In the genomic region with DNA sequence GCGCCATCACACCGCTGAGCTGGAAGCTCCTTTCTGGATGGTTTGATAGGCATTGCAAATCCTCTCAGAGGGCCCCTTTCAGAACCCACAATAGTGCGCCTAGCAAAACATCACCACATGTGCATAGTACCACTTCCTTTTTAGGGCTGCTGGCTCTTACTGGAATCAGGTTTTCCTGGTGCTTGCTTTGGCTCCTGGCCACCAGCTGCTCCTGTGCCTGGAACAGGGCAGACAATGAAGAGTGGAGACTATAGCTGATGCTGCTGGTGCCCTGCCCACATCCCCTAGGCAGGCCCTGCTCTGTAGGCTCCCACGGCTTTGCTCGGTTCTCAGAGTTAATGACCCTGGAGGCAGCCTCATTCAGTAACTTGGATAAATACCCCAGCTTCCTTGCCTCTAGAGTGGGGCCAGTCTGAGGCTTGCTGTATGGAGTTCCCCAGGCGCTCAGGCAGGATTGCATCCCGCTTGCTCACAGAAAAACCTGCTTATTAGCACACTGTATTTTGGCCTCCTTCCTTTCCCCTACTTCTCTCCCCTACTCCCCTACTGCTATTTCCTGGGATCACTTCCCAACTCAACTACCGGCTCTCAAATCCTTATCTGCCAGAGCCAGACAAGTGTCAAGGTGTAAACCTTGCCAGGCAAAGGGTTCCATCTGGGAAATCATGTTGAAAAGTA, we compare ENCODE assay signal across 14 cellular contexts.
DNase-seq lines count a peak whose midpoint lies in the region; ATAC-seq, FAIRE-seq and TF ChIP-seq lines count a peak whose summit lies in the region.
"Had no signal": no experiment of that assay in that cellular context is flagged by ENCODE, and none has a peak within 500 bp of the region (broad histone marks: within the 10 kb centered on the region; RNA-seq: fewer than 3 reads in every experiment).

No MANE protein-coding gene starts in this region.

- H3K4me3 ChIP-seq in SK-N-SH (ENCODE audit: low read depth in 2 of 2, low read length in 1 of 2) (no peak overlapping the region), astrocyte of the spinal cord (ENCODE audit: low read depth, low read length) (no peak overlapping the region), kidney (ENCODE audit: low read length in 2 of 2) (no peak overlapping the region), vagina (no peak overlapping the region)

- no peaks in the 10 kb centered on the region for H3K9me2 ChIP-seq in SK-N-SH

- TF ChIP-seq EP300 in SK-N-SH (IDR thresholded peaks at IDR 0.05; ENCODE audit: borderline replicate concordance in 1 of 2, low read depth in 1 of 2, low read length in 1 of 2), result no peak

- intact Hi-C loops in kidney (cut with DNase I) (no loop called here), vagina (cut with DNase I) (no loop called here)

- no peak overlapping the region for H3K4me2 ChIP-seq in SK-N-SH

- H3K36me3 ChIP-seq in SK-N-SH (replicated peaks in 1 of 2; ENCODE audit: control insufficient read depth in 1 of 2, insufficient read depth in 2 of 2, low read length in 1 of 2), result no peaks in the 10 kb centered on the region
- no peaks in the 10 kb centered on the region for H3K36me3 ChIP-seq in kidney (ENCODE audit: control insufficient read depth in 1 of 2, insufficient read depth in 2 of 2, low read length in 2 of 2)
- H3K36me3 ChIP-seq in vagina, result no peaks in the 10 kb centered on the region

- no peak overlapping the region for H2AFZ ChIP-seq in SK-N-SH (ENCODE audit: low read depth)

- H4K20me1 ChIP-seq in SK-N-SH (ENCODE audit: insufficient read depth), result no peaks in the 10 kb centered on the region

- in situ Hi-C loops in astrocyte of the spinal cord (cut with HindIII; ENCODE audit: low sequenced_read_pairs), result no loop called here

- peaks cover 0 to 26% of the 10 kb centered on the region in 2 experiments; a peak in 2 of 4 replicates for H3K4me1 ChIP-seq in SK-N-SH (ENCODE audit: control insufficient read depth in 1 of 2, insufficient read depth in 2 of 2, low read depth in 1 of 2, low read length in 1 of 2)
- peaks cover 0 to 2% of the 10 kb centered on the region in 2 donors for H3K4me1 ChIP-seq in kidney (ENCODE audit: control insufficient read depth in 1 of 2, insufficient read depth in 1 of 2, low read depth in 1 of 2, low read length in 2 of 2)
- peaks cover 30% of the 10 kb centered on the region for H3K4me1 ChIP-seq in vagina

- H3K27me3 ChIP-seq in SK-N-SH (ENCODE audit: insufficient read depth) (no peaks in the 10 kb centered on the region), vagina (no peaks in the 10 kb centered on the region)

- TF ChIP-seq RAD21 in SK-N-SH (IDR thresholded peaks at IDR 0.05; ENCODE audit: low read length), result no peak

- ATAC-seq in SK-N-SH treated with all-trans-retinoic acid at 6 μM for 48 hours (no peak; the same call in 2 of the 3 replicates), HG02798 (IDR thresholded peaks at IDR 0.05; ENCODE audit: poor library complexity, unreplicated experiment) (no peak)
- ATAC-seq: activated naive CD8-positive, alpha-beta T cell treated with anti-CD3 and anti-CD28 coated beads, Interleukin-2, amount 50 U/mL, for 24 hours had no signal

- H3K27ac ChIP-seq in SK-N-SH (ENCODE audit: low read depth in 2 of 2, low read length in 1 of 2), result peak overlapping the region in 1 of 2 experiments; percentile 85; a peak in 2 of 4 replicates
- no peak overlapping the region for H3K27ac ChIP-seq in kidney (ENCODE audit: low read depth in 2 of 2, low read length in 2 of 2)
- peak overlapping the region; percentile 5 for H3K27ac ChIP-seq in vagina

- no peaks in the 10 kb centered on the region for H3K79me2 ChIP-seq in SK-N-SH (ENCODE audit: insufficient read depth)

- CTCF ChIA-PET in SK-N-SH (lab: Yijun Ruan, JAX), result interaction anchor here (0.6 to 1.2 kb wide), 2 partner anchors 16 to 77 kb away, joined by 3 read pairs; no protein-coding TSS in a partner anchor

- no peak for TF ChIP-seq POLR2A in vagina (IDR thresholded peaks at IDR 0.05)

- H3K9ac ChIP-seq in SK-N-SH (no peak overlapping the region), kidney (ENCODE audit: low read length in 2 of 2) (no peak overlapping the region)

- no peaks in the 10 kb centered on the region for H3F3A ChIP-seq in SK-N-SH (replicated peaks; ENCODE audit: insufficient read depth)

- DNase-seq in SK-N-SH (peak; percentile 37), astrocyte of the spinal cord (ENCODE audit: low read depth, low spot score) (peak; percentile 74), kidney (peak; percentile 70), vagina (ENCODE audit: extremely low spot score in 2 of 2) (no peak), germinal center (ENCODE audit: low spot score) (no peak), SIG-M5 (lab: John Stamatoyannopoulos, UW) (no peak)
- DNase-seq: activated CD4-positive, alpha-beta T cell treated with anti-CD3 and anti-CD28 coated beads for 48 hours; activated naive CD8-positive, alpha-beta T cell treated with anti-CD3 and anti-CD28 coated beads, Interleukin-2, amount 50 U/mL, for 24 hours; activated T-cell treated with anti-CD3 and anti-CD28 coated beads, Interleukin-2, amount 50 U/mL, for 1 hour; Calu3; NCI-H510A treated with DMSO at 0.1 percent for 48 hours had no signal

- FAIRE-seq in kidney (lab: Jason Lieb, UNC), result no peak
- FAIRE-seq: RCC 7860 had no signal

- no peak for TF ChIP-seq CTCF in SK-N-SH (IDR thresholded peaks at IDR 0.05)
- TF ChIP-seq CTCF in astrocyte of the spinal cord (IDR thresholded peaks at IDR 0.05; ENCODE audit: low read depth, low read length), result no peak
- TF ChIP-seq CTCF in kidney (IDR thresholded peaks at IDR 0.05; ENCODE audit: borderline replicate concordance, extremely low read depth, insufficient read depth), result no peak
- TF ChIP-seq CTCF in vagina (IDR thresholded peaks at IDR 0.05), result no peak

- 29% methylated on average over 6 of the region's 8 CpGs for WGBS in SK-N-SH (ENCODE audit: low lambda C conversion rate)

- H3K9me3 ChIP-seq in SK-N-SH (no peaks in the 10 kb centered on the region), kidney (ENCODE audit: control insufficient read depth in 1 of 2, low read length in 2 of 2) (no peaks in the 10 kb centered on the region), vagina (no peaks in the 10 kb centered on the region)

- POLR2A ChIA-PET in SK-N-SH (lab: Yijun Ruan, JAX), result no interaction called here

TF ChIP-seq in SK-N-SH, 30 proteins besides CTCF, POLR2A, EP300 and RAD21:
- TF ChIP-seq, protein P1, sequence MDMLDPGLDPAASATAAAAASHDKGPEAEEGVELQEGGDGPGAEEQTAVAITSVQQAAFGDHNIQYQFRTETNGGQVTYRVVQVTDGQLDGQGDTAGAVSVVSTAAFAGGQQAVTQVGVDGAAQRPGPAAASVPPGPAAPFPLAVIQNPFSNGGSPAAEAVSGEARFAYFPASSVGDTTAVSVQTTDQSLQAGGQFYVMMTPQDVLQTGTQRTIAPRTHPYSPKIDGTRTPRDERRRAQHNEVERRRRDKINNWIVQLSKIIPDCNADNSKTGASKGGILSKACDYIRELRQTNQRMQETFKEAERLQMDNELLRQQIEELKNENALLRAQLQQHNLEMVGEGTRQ (IDR thresholded peaks at IDR 0.05; ENCODE audit: borderline replicate concordance, low read depth, low read length), result no peak

TF ChIP-seq in SK-N-SH treated with all-trans-retinoic acid at 6 μM for 48 hours, 23 proteins besides CTCF, POLR2A, EP300 and RAD21:
- TF ChIP-seq GLIS3 (CRISPR knock-in tag; IDR thresholded peaks at IDR 0.05) (no peak), TCF4 (CRISPR knock-in tag; IDR thresholded peaks at IDR 0.05; ENCODE audit: borderline replicate concordance) (no peak), CSDC2 (CRISPR knock-in tag; IDR thresholded peaks at IDR 0.05) (no peak), ISL1 (CRISPR knock-in tag; IDR thresholded peaks at IDR 0.05) (no peak), ARNTL (CRISPR knock-in tag; IDR thresholded peaks at IDR 0.05; ENCODE audit: borderline replicate concordance, low read depth) (no peak), ZNF70 (CRISPR knock-in tag; IDR thresholded peaks at IDR 0.05) (no peak)

Comparison
In these comparisons a context has a peak if more than half of its experiments do, and no peak if none do; other contexts are left out.
1. DNase-seq: peak in SK-N-SH (single experiment), astrocyte of the spinal cord (single experiment) and kidney (single experiment); none in vagina (0 of 2), germinal center (single experiment) and SIG-M5 (single experiment).